ENCODE assay signal across 12 cellular contexts in genomic region chr1:2257245-2257627, GRCh38. TPM values are rescaled to one million over a fixed set of nuclear protein-coding genes. Genes with fewer than 3 reads are reported as not detected.
A peak's percentile ranks its signal among the peaks of the same experiment; 100 is the strongest.
DNase-seq lines count a peak whose midpoint lies in the region; ATAC-seq, FAIRE-seq and TF ChIP-seq lines count a peak whose summit lies in the region.
"Had no signal": no experiment of that assay in that cellular context is flagged by ENCODE, and none has a peak within 500 bp of the region (broad histone marks: within the 10 kb centered on the region; RNA-seq: fewer than 3 reads in every experiment).

No MANE protein-coding gene starts in this region.

- intact Hi-C loops in HepG2 (cut with micrococcal nuclease; ENCODE audit: unreplicated experiment) (no loop called here), right lobe of liver (cut with DNase I) (no loop called here)
- intact Hi-C loops in naive thymus-derived CD4-positive, alpha-beta T cell (cut with micrococcal nuclease), result loop anchor here in 1 of 2 donors (2.0 to 5.0 kb wide), 2 partner anchors 58 to 1645 kb away; partner anchors contain the start of gene C1orf174

- in situ Hi-C loops in HepG2 (cut with HindIII; ENCODE audit: extremely low pct_ligation_motif_present, low pct_unique_long_range_greater_than_20kb), result no loop called here

- no peak overlapping the region for H3K27ac Mint-ChIP-seq in naive thymus-derived CD4-positive, alpha-beta T cell
- no peak overlapping the region for H3K27ac Mint-ChIP-seq in progenitor cell of endocrine pancreas
- no peak overlapping the region for H3K27ac Mint-ChIP-seq in T-helper 2 cell treated with Interferon-gamma antibody and Interleukin-4, amounts not matched to agents 5 μg/mL and 100 μg/mL, for 36 hours

- H3K9ac ChIP-seq in HepG2 (ENCODE audit: insufficient read depth, low read depth, low read length), result no peak overlapping the region

- no peak for DNase-seq in HepG2 (ENCODE audit: low spot score)
- no peak for DNase-seq in right lobe of liver
- no peak for DNase-seq in effector memory CD4-positive, alpha-beta T cell
- no peak for DNase-seq in naive thymus-derived CD4-positive, alpha-beta T cell
- DNase-seq in progenitor cell of endocrine pancreas (ENCODE audit: low spot score, unreplicated experiment), result no peak
- no peak for DNase-seq in T-helper 9 cell
- no peak for DNase-seq in T-helper 2 cell treated with Interferon-gamma antibody and Interleukin-4, amounts not matched to agents 5 μg/mL and 100 μg/mL, for 36 hours (ENCODE audit: low spot score)
- DNase-seq: activated B cell treated with CpG ODN at 0.5 μM for 24 hours; activated naive CD4-positive, alpha-beta T cell treated with Interleukin-2 at 50 U/mL for 16 hours; stimulated activated CD4-positive, alpha-beta T cell treated with anti-CD3 and anti-CD28 coated beads, Interleukin-1b, Interleukin-23, amount 100 ng/mL, for 48 hours had no signal

- peaks cover 55% of the 10 kb centered on the region for H4K20me1 ChIP-seq in HepG2 (ENCODE audit: insufficient read depth, low read length)

- H3K4me3 ChIP-seq in HepG2 (replicated peaks in 1 of 3; ENCODE audit: insufficient read depth in 1 of 3, low read depth in 2 of 3, low read length in 3 of 3), result no peak overlapping the region
- H3K4me3 ChIP-seq in right lobe of liver, result no peak overlapping the region
- H3K4me3 ChIP-seq in effector memory CD4-positive, alpha-beta T cell (ENCODE audit: insufficient read depth, low read depth, low read length, poor library complexity, severe bottlenecking), result no peak overlapping the region
- H3K4me3 ChIP-seq in naive thymus-derived CD4-positive, alpha-beta T cell (ENCODE audit: low read length), result no peak overlapping the region
- H3K4me3 ChIP-seq: GM12878 had no signal

- 95% methylated on average over 20 of the region's 20 CpGs for WGBS in HepG2 (ENCODE audit: low lambda C conversion rate)
- 86% methylated on average over 4 of the region's 20 CpGs for WGBS in right lobe of liver (ENCODE audit: insufficient coverage, low coverage, low lambda C conversion rate, missing lambda C conversion rate)

- peak overlapping the region in 5 of 10 donors; percentile 8 to 57 (median 45) for H3K4me3 Mint-ChIP-seq in naive thymus-derived CD4-positive, alpha-beta T cell
- H3K4me3 Mint-ChIP-seq in progenitor cell of endocrine pancreas (ENCODE audit: low read depth), result no peak overlapping the region
- no peak overlapping the region for H3K4me3 Mint-ChIP-seq in T-helper 2 cell treated with Interferon-gamma antibody and Interleukin-4, amounts not matched to agents 5 μg/mL and 100 μg/mL, for 36 hours

- BruUV-seq in HepG2 (replicated peaks; lab: Mats Ljungman, UMichigan), result no TSS peak

- H3K27me3 ChIP-seq in HepG2 (ENCODE audit: control insufficient read depth in 1 of 2, insufficient read depth in 2 of 2, low read length in 2 of 2), result no peaks in the 10 kb centered on the region
- no peaks in the 10 kb centered on the region for H3K27me3 ChIP-seq in right lobe of liver
- H3K27me3 ChIP-seq in effector memory CD4-positive, alpha-beta T cell (replicated peaks; ENCODE audit: control insufficient read depth, insufficient read depth, low read length, poor library complexity, severe bottlenecking), result no peaks in the 10 kb centered on the region
- H3K27me3 ChIP-seq in naive thymus-derived CD4-positive, alpha-beta T cell (ENCODE audit: control insufficient read depth in 2 of 2, insufficient read depth in 2 of 2, low read length in 2 of 2), result no peaks in the 10 kb centered on the region

- no peak for TF ChIP-seq POLR2A in HepG2 (IDR thresholded peaks at IDR 0.05; ENCODE audit: insufficient read depth in 1 of 2, low read depth in 2 of 2, low read length in 2 of 2)
- no peak for TF ChIP-seq POLR2A in right lobe of liver (IDR thresholded peaks at IDR 0.05)

- H3K36me3 Mint-ChIP-seq in naive thymus-derived CD4-positive, alpha-beta T cell, result peaks cover 0 to 28% (median 3%) of the 10 kb centered on the region in 5 donors
- peaks cover 8% of the 10 kb centered on the region for H3K36me3 Mint-ChIP-seq in progenitor cell of endocrine pancreas (ENCODE audit: insufficient read depth)
- peaks cover 40% of the 10 kb centered on the region for H3K36me3 Mint-ChIP-seq in T-helper 2 cell treated with Interferon-gamma antibody and Interleukin-4, amounts not matched to agents 5 μg/mL and 100 μg/mL, for 36 hours (ENCODE audit: low read depth)

- H3K4me1 ChIP-seq in HepG2 (ENCODE audit: insufficient read depth, low read length), result peaks cover 77% of the 10 kb centered on the region
- H3K4me1 ChIP-seq in right lobe of liver, result peaks cover 0 to 20% (median 4%) of the 10 kb centered on the region in 4 donors
- peaks cover 52% of the 10 kb centered on the region for H3K4me1 ChIP-seq in effector memory CD4-positive, alpha-beta T cell (ENCODE audit: control insufficient read depth, insufficient read depth, low read length, poor library complexity, severe bottlenecking)
- H3K4me1 ChIP-seq in naive thymus-derived CD4-positive, alpha-beta T cell (ENCODE audit: control insufficient read depth in 2 of 2, insufficient read depth in 2 of 2, low read length in 2 of 2), result peaks cover 43 to 62% of the 10 kb centered on the region in 2 donors

- peaks cover 99% of the 10 kb centered on the region for H3K79me2 ChIP-seq in HepG2 (ENCODE audit: insufficient read depth, low read length)

- H3K27ac ChIP-seq in HepG2 (ENCODE audit: extremely low read length, insufficient read depth, low read length) (peak overlapping the region; percentile 51), right lobe of liver (no peak overlapping the region)
- H3K27ac ChIP-seq in effector memory CD4-positive, alpha-beta T cell (ENCODE audit: insufficient read depth, low read length, poor library complexity, severe bottlenecking), result peak overlapping the region; percentile 98
- H3K27ac ChIP-seq in naive thymus-derived CD4-positive, alpha-beta T cell (ENCODE audit: low read depth, low read length), result peak overlapping the region; percentile 98

- TF ChIP-seq CTCF in HepG2 (CRISPR knock-in tag; IDR thresholded peaks at IDR 0.05) (no peak), right lobe of liver (IDR thresholded peaks at IDR 0.05) (no peak), progenitor cell of endocrine pancreas (IDR thresholded peaks at IDR 0.05; ENCODE audit: unreplicated experiment) (no peak)

- TF ChIP-seq RAD21 in HepG2 (CRISPR knock-in tag; IDR thresholded peaks at IDR 0.05), result no peak

- H3K4me2 ChIP-seq in HepG2 (ENCODE audit: low read depth, low read length), result no peak overlapping the region

- CTCF ChIA-PET in HepG2 (lab: Yijun Ruan, JAX; ENCODE audit: low intra/inter-chr PET ratio, low total read pairs), result no interaction called here
- CTCF ChIA-PET in naive thymus-derived CD4-positive, alpha-beta T cell (lab: Charles Lee), result no interaction called here

- H3K9me3 ChIP-seq in HepG2 (ENCODE audit: low read length) (no peaks in the 10 kb centered on the region), right lobe of liver (no peaks in the 10 kb centered on the region)
- peaks cover 30% of the 10 kb centered on the region for H3K9me3 ChIP-seq in effector memory CD4-positive, alpha-beta T cell (ENCODE audit: control insufficient read depth, low read length)
- peaks cover 12 to 23% (median 12%) of the 10 kb centered on the region in 3 experiments for H3K9me3 ChIP-seq in naive thymus-derived CD4-positive, alpha-beta T cell (ENCODE audit: control insufficient read depth in 2 of 3, low read length in 3 of 3)

- FAIRE-seq in HepG2 (lab: Jason Lieb, UNC), result no peak
- FAIRE-seq: GM12878 had no signal

- peaks cover 0 to 18% (median 3%) of the 10 kb centered on the region in 11 donors for H3K9me3 Mint-ChIP-seq in naive thymus-derived CD4-positive, alpha-beta T cell
- peaks cover 3% of the 10 kb centered on the region for H3K9me3 Mint-ChIP-seq in progenitor cell of endocrine pancreas (ENCODE audit: low read depth)
- H3K9me3 Mint-ChIP-seq in T-helper 2 cell treated with Interferon-gamma antibody and Interleukin-4, amounts not matched to agents 5 μg/mL and 100 μg/mL, for 36 hours, result peaks cover 13% of the 10 kb centered on the region
- H3K9me3 Mint-ChIP-seq: activated B cell treated with CpG ODN at 0.5 μM for 24 hours had no signal

- TF ChIP-seq EP300 in HepG2 (IDR thresholded peaks at IDR 0.05; ENCODE audit: low read depth in 2 of 2, low read length in 2 of 2) (no peak), HepG2 (CRISPR knock-in tag; IDR thresholded peaks at IDR 0.05; ENCODE audit: borderline replicate concordance) (no peak)

- no peak overlapping the region for H2AFZ ChIP-seq in HepG2 (ENCODE audit: low read length)

- POLR2A ChIA-PET in HepG2 (lab: Yijun Ruan, JAX), result no interaction called here
- POLR2A ChIA-PET in naive thymus-derived CD4-positive, alpha-beta T cell (lab: Charles Lee), result interaction anchor here (0.6 to 12.9 kb wide), 3 partner anchors 24 to 398 kb away, joined by 4 to 244 read pairs (median 10); no protein-coding TSS in a partner anchor

- no peaks in the 10 kb centered on the region for H3K27me3 Mint-ChIP-seq in naive thymus-derived CD4-positive, alpha-beta T cell
- no peaks in the 10 kb centered on the region for H3K27me3 Mint-ChIP-seq in progenitor cell of endocrine pancreas
- H3K27me3 Mint-ChIP-seq in T-helper 2 cell treated with Interferon-gamma antibody and Interleukin-4, amounts not matched to agents 5 μg/mL and 100 μg/mL, for 36 hours (ENCODE audit: low read depth), result no peaks in the 10 kb centered on the region
- H3K27me3 Mint-ChIP-seq: activated B cell treated with CpG ODN at 0.5 μM for 24 hours had no signal

- peaks cover 5 to 6% of the 10 kb centered on the region in 2 experiments; a peak in 4 of 5 replicates for H3K36me3 ChIP-seq in HepG2 (replicated peaks in 1 of 2; ENCODE audit: control insufficient read depth in 1 of 2, insufficient read depth in 2 of 2, low read length in 2 of 2)
- H3K36me3 ChIP-seq in right lobe of liver, result no peaks in the 10 kb centered on the region
- peaks cover 22% of the 10 kb centered on the region for H3K36me3 ChIP-seq in effector memory CD4-positive, alpha-beta T cell (ENCODE audit: control insufficient read depth, insufficient read depth, low read length)
- peaks cover 0 to 19% (median 3%) of the 10 kb centered on the region in 3 experiments for H3K36me3 ChIP-seq in naive thymus-derived CD4-positive, alpha-beta T cell (ENCODE audit: control insufficient read depth in 2 of 3, insufficient read depth in 3 of 3, low read length in 3 of 3)

- ATAC-seq in HepG2 (no peak), right lobe of liver (no peak), HG02981 (IDR thresholded peaks at IDR 0.05; ENCODE audit: unreplicated experiment) (no peak)
- no peak for ATAC-seq in naive thymus-derived CD4-positive, alpha-beta T cell

- peaks cover 23 to 62% (median 54%) of the 10 kb centered on the region in 7 donors for H3K4me1 Mint-ChIP-seq in naive thymus-derived CD4-positive, alpha-beta T cell
- H3K4me1 Mint-ChIP-seq in progenitor cell of endocrine pancreas (ENCODE audit: low read depth), result peaks cover 16% of the 10 kb centered on the region
- peaks cover 36% of the 10 kb centered on the region for H3K4me1 Mint-ChIP-seq in T-helper 2 cell treated with Interferon-gamma antibody and Interleukin-4, amounts not matched to agents 5 μg/mL and 100 μg/mL, for 36 hours (ENCODE audit: low read depth)

RNA-seq across cellular contexts. Expression of gene SKI, which starts 29.1 kb away (rescaled TPM):
- 6.9 and 9.6 TPM in 2 replicates for total RNA-seq in HepG2 (2016; rRNA removed; fragmentation: Illumina TruSeq; extraction: Trizol)
- total RNA-seq in HepG2 (2016; cell fraction: cytosol; rRNA removed; fragmentation: Illumina TruSeq; extraction: Trizol; ENCODE audit: low read depth), result 3.4 and 6.3 TPM in 2 replicates
- 7.7 and 7.9 TPM in 2 replicates for total RNA-seq in HepG2 (2016; cell fraction: insoluble cytoplasmic fraction; rRNA removed; fragmentation: Illumina TruSeq; extraction: Trizol)
- 4.6 and 5.7 TPM in 2 replicates for total RNA-seq in HepG2 (2016; cell fraction: membrane; rRNA removed; fragmentation: Illumina TruSeq; extraction: Trizol)
- total RNA-seq in HepG2 (2016; cell fraction: nucleus; rRNA removed; fragmentation: Illumina TruSeq; extraction: Trizol), result 10.6 and 12.2 TPM in 2 replicates
- 4.7 and 5.9 TPM in 2 replicates for polyA plus RNA-seq in HepG2 (2011; rRNA removed)
- polyA plus RNA-seq in HepG2 (2011; cell fraction: cytosol; rRNA removed), result 3.8 and 4.2 TPM in 2 replicates
- 20.3 and 21.2 TPM in 2 replicates for polyA plus RNA-seq in HepG2 (2011; cell fraction: nucleus; rRNA removed)
- polyA plus RNA-seq in HepG2 (2012), result 10.1 and 12.3 TPM in 2 replicates
- 0.60 and 0.83 TPM in 2 replicates for polyA plus RNA-seq in HepG2 (2016; cell fraction: cytosol; fragmentation: Illumina TruSeq; extraction: Trizol; ENCODE audit: low read depth)
- 16.7 and 23.3 TPM in 2 replicates for polyA plus RNA-seq in HepG2 (2016; cell fraction: insoluble cytoplasmic fraction; fragmentation: Illumina TruSeq; extraction: Trizol; ENCODE audit: low read depth)
- 3.7 and 4.4 TPM in 2 replicates for polyA plus RNA-seq in HepG2 (2016; cell fraction: membrane; fragmentation: Illumina TruSeq; extraction: Trizol; ENCODE audit: low read depth)
- 33.8 and 34.3 TPM in 2 replicates for polyA plus RNA-seq in HepG2 (2016; cell fraction: nucleus; fragmentation: Illumina TruSeq; extraction: Trizol; ENCODE audit: insufficient read depth, low read depth)
- 4.4 and 14.7 TPM in 2 replicates for polyA minus RNA-seq in HepG2 (2011; rRNA and poly(A)+ RNA removed; ENCODE audit: low replicate concordance)
- 16.7 and 22.2 TPM in 2 replicates for polyA minus RNA-seq in HepG2 (2011; cell fraction: cytosol; rRNA and poly(A)+ RNA removed)
- polyA minus RNA-seq in HepG2 (2011; cell fraction: nucleus; rRNA and poly(A)+ RNA removed), result 10.9 and 12.1 TPM in 2 replicates
- total RNA-seq in right lobe of liver, result 10 to 100 TPM; 23.7 to 84.8 (median 31.4) TPM
- total RNA-seq in naive thymus-derived CD4-positive, alpha-beta T cell, result 100 to 1,000 TPM in 2 of 5 experiments, 10 to 100 TPM in 3; 63.4 to 278 (median 97.9) TPM
- under 1 TPM; 0.61 to 0.92 TPM for polyA plus RNA-seq in naive thymus-derived CD4-positive, alpha-beta T cell
- total RNA-seq in progenitor cell of endocrine pancreas, result 56.2 and 59.4 TPM in 2 replicates

Comparison
In these comparisons a context has a peak if more than half of its experiments do, and no peak if none do; other contexts are left out.
1. H3K27ac ChIP-seq: peak in HepG2 (single experiment), effector memory CD4-positive, alpha-beta T cell (single experiment) and naive thymus-derived CD4-positive, alpha-beta T cell (single experiment); none in right lobe of liver (0 of 3).